10 cellular contexts compared by ENCODE assay signal in genomic region chr5:167425161-167425560, GRCh38.
"Had no signal": no experiment of that assay in that cellular context is flagged by ENCODE, and none has a peak within 500 bp of the region (broad histone marks: within the 10 kb centered on the region; RNA-seq: fewer than 3 reads in every experiment).

No MANE protein-coding gene starts in this region.

- H3K4me2 ChIP-seq: GM23338 had no signal

- FAIRE-seq: H1, H54 had no signal

- DNase-seq: GM23248, GOT3, H7, H9, HCEC 1CT, HFFc6 had no signal

- H3K9ac ChIP-seq: GM23248 had no signal

- H3K27ac ChIP-seq: GM23248 had no signal

- H3K36me3 ChIP-seq: HAP-1 had no signal

- H3K4me1 ChIP-seq: HAP-1 had no signal

- H3K4me3 ChIP-seq: GM23248, GM23338, HAP-1 had no signal
